Comparison of ENCODE assay signal across 8 cellular contexts in genomic region chr6:106084973-106085686, GRCh38. TPM values are rescaled to one million over a fixed set of nuclear protein-coding genes. Genes with fewer than 3 reads are reported as not detected.
DNase-seq lines count a peak whose midpoint lies in the region; ATAC-seq, FAIRE-seq and TF ChIP-seq lines count a peak whose summit lies in the region.

No MANE protein-coding gene starts in this region.

- no peaks in the 10 kb centered on the region for H3K9me3 Mint-ChIP-seq in nephron progenitor cell

- FAIRE-seq in frontal cortex (lab: Jason Lieb, UNC), result no peak

- TF ChIP-seq CTCF in nephron progenitor cell (IDR thresholded peaks at IDR 0.05), result no peak

- peak overlapping the region; percentile 91 for H3K4me3 Mint-ChIP-seq in nephron progenitor cell

- no peaks in the 10 kb centered on the region for H3K27me3 Mint-ChIP-seq in nephron progenitor cell (ENCODE audit: low read depth, poor library complexity)

- DNase-seq in DMS53 treated with DMSO at 0.1 percent for 48 hours (lab: John Stamatoyannopoulos, UW; ENCODE audit: unreplicated experiment) (peak; percentile 44), NCI-H69 (lab: John Stamatoyannopoulos, UW) (peak; percentile 65), dermis blood vessel endothelial cell (peak; percentile 37), nephron progenitor cell (no peak), frontal cortex (ENCODE audit: low spot score in 2 of 2) (no peak), SHP77 treated with DMSO at 0.1 percent for 48 hours (lab: John Stamatoyannopoulos, UW) (no peak)

- peaks cover 85% of the 10 kb centered on the region for H3K4me1 Mint-ChIP-seq in nephron progenitor cell

- peaks cover 4% of the 10 kb centered on the region for H3K36me3 Mint-ChIP-seq in nephron progenitor cell (ENCODE audit: low read depth)

- ATAC-seq in HG02759 (IDR thresholded peaks at IDR 0.05; ENCODE audit: unreplicated experiment), result no peak
- ATAC-seq in GM21576 (IDR thresholded peaks at IDR 0.05; ENCODE audit: unreplicated experiment), result no peak

- no peak overlapping the region for H3K27ac Mint-ChIP-seq in nephron progenitor cell

RNA-seq across cellular contexts. Expression of gene PRDM1, which starts 1.0 kb away (rescaled TPM):
- total RNA-seq in dermis blood vessel endothelial cell (1.4 and 9.5 TPM in 2 replicates), frontal cortex (1.6 TPM)

Comparison
In these comparisons a context has a peak if more than half of its experiments do, and no peak if none do; other contexts are left out.
1. DNase-seq: peak in DMS53 treated with DMSO at 0.1 percent for 48 hours (single experiment), NCI-H69 (single experiment) and dermis blood vessel endothelial cell (single experiment); none in nephron progenitor cell (single experiment), frontal cortex (0 of 2) and SHP77 treated with DMSO at 0.1 percent for 48 hours (single experiment).